Comparison of ENCODE assay signal across 1 cellular context in genomic region chr16:57447142-57447962, GRCh38.
TF ChIP-seq lines count a peak whose summit lies in the region.

TSS of gene CIAPIN1 (minus strand) at chr16:57447385. CDS start at chr16:57440928, 6,457 bp downstream.
TSS of gene COQ9 (plus strand) at chr16:57447479. CDS start at chr16:57447506, 27 bp downstream.

TF ChIP-seq in HepG2, 621 proteins besides CTCF, POLR2A, EP300 and RAD21 (continued from another document and continues in another):
- no peak for TF ChIP-seq CBX2 (IDR thresholded peaks at IDR 0.05; ENCODE audit: low read depth, low read length)
- no peak for TF ChIP-seq CBX2 (CRISPR knock-in tag; IDR thresholded peaks at IDR 0.05; ENCODE audit: low read depth)
- TF ChIP-seq FOXO1 (CRISPR knock-in tag; IDR thresholded peaks at IDR 0.05) = peak; percentile 46
- TF ChIP-seq ZNF737 (CRISPR knock-in tag; IDR thresholded peaks at IDR 0.05; ENCODE audit: borderline replicate concordance) = peak; percentile 45; the same call in 1 of the 2 replicates
- TF ChIP-seq HIC2 (CRISPR knock-in tag; IDR thresholded peaks at IDR 0.05; ENCODE audit: low read depth) = no peak; the same call in 1 of the 2 replicates
- TF ChIP-seq ZNF430 (CRISPR knock-in tag; IDR thresholded peaks at IDR 0.05) = peak; percentile 100
- peak; percentile 46 for TF ChIP-seq AGO1 (IDR thresholded peaks at IDR 0.05; ENCODE audit: low read depth, low read length, poor library complexity, severe bottlenecking)
- peak; percentile 78 for TF ChIP-seq THRA (CRISPR knock-in tag; IDR thresholded peaks at IDR 0.05; ENCODE audit: borderline replicate concordance)
- TF ChIP-seq FOXK2 (IDR thresholded peaks at IDR 0.05) = no peak
- TF ChIP-seq MED8 (CRISPR knock-in tag; IDR thresholded peaks at IDR 0.05; ENCODE audit: insufficient replicate concordance) = peak; percentile 97
- peak; percentile 85; the same call in 1 of the 2 replicates for TF ChIP-seq KIAA2018 (CRISPR knock-in tag; IDR thresholded peaks at IDR 0.05; ENCODE audit: borderline replicate concordance)
- TF ChIP-seq SKI (IDR thresholded peaks at IDR 0.05; ENCODE audit: partially characterized antibody) = peak; percentile 89
- TF ChIP-seq TEAD3 (CRISPR knock-in tag; optimal IDR thresholded peaks at IDR 0.05; ENCODE audit: borderline replicate concordance) = peak; percentile 89
- TF ChIP-seq FOXA3 (CRISPR knock-in tag; IDR thresholded peaks at IDR 0.05) = peak; percentile 71
- TF ChIP-seq PPARG (CRISPR knock-in tag; conservative IDR thresholded peaks at IDR 0.05) = peak; percentile 73
- peak; percentile 84 for TF ChIP-seq HCFC1 (IDR thresholded peaks at IDR 0.05; ENCODE audit: low read depth, low read length)
- TF ChIP-seq ZNF766 (CRISPR knock-in tag; IDR thresholded peaks at IDR 0.05; ENCODE audit: borderline replicate concordance) = peak; percentile 79
- peak; percentile 36; the same call in 1 of the 2 replicates for TF ChIP-seq PHF21A (CRISPR knock-in tag; IDR thresholded peaks at IDR 0.05)
- TF ChIP-seq CBX1 (IDR thresholded peaks at IDR 0.05; ENCODE audit: low read depth) = no peak
- peak; percentile 98 for TF ChIP-seq HES4 (CRISPR knock-in tag; IDR thresholded peaks at IDR 0.05; ENCODE audit: borderline replicate concordance)
- no peak for TF ChIP-seq ZNF674 (CRISPR knock-in tag; IDR thresholded peaks at IDR 0.05; ENCODE audit: low read depth)
- no peak for TF ChIP-seq ZBTB7A (CRISPR knock-in tag; IDR thresholded peaks at IDR 0.05)
- no peak for TF ChIP-seq ZBTB37 (CRISPR knock-in tag; IDR thresholded peaks at IDR 0.05)
- no peak for TF ChIP-seq ZNF562 (CRISPR knock-in tag; IDR thresholded peaks at IDR 0.05; ENCODE audit: borderline replicate concordance)
- no peak for TF ChIP-seq RFX5 (IDR thresholded peaks at IDR 0.05; ENCODE audit: low read depth, low read length)
- TF ChIP-seq MBD4 (IDR thresholded peaks at IDR 0.05; ENCODE audit: borderline replicate concordance, low read length) = no peak
- TF ChIP-seq ZSCAN20 (CRISPR knock-in tag; IDR thresholded peaks at IDR 0.05; ENCODE audit: borderline replicate concordance) = 0 out of 2 replicates have a peak, but pooled peaks have one; percentile 85
- TF ChIP-seq DRAP1 (CRISPR knock-in tag; IDR thresholded peaks at IDR 0.05) = peak; percentile 94
- TF ChIP-seq FOXO4 (CRISPR knock-in tag; conservative IDR thresholded peaks at IDR 0.05) = no peak
- TF ChIP-seq THAP7 (CRISPR knock-in tag; IDR thresholded peaks at IDR 0.05) = peak; percentile 67; the same call in 1 of the 2 replicates
- TF ChIP-seq ZNF383 (CRISPR knock-in tag; IDR thresholded peaks at IDR 0.05; ENCODE audit: borderline replicate concordance) = 0 out of 2 replicates have a peak, but pooled peaks have one; percentile 48
- TF ChIP-seq CBX5 (CRISPR knock-in tag; IDR thresholded peaks at IDR 0.05; ENCODE audit: borderline replicate concordance) = peak; percentile 84; the same call in 1 of the 2 replicates
- peak; percentile 79 for TF ChIP-seq TIGD3 (CRISPR knock-in tag; IDR thresholded peaks at IDR 0.05; ENCODE audit: borderline replicate concordance)
- TF ChIP-seq SNAPC4 (CRISPR knock-in tag; IDR thresholded peaks at IDR 0.05) = peak; percentile 61; the same call in 1 of the 2 replicates
- TF ChIP-seq ZNF883 (CRISPR knock-in tag; IDR thresholded peaks at IDR 0.05; ENCODE audit: not compliant biosample characterization) = peak; percentile 90
- peak; percentile 61; the same call in 1 of the 2 replicates for TF ChIP-seq ZMYM3 (CRISPR knock-in tag; IDR thresholded peaks at IDR 0.05)
